In the genomic region with DNA sequence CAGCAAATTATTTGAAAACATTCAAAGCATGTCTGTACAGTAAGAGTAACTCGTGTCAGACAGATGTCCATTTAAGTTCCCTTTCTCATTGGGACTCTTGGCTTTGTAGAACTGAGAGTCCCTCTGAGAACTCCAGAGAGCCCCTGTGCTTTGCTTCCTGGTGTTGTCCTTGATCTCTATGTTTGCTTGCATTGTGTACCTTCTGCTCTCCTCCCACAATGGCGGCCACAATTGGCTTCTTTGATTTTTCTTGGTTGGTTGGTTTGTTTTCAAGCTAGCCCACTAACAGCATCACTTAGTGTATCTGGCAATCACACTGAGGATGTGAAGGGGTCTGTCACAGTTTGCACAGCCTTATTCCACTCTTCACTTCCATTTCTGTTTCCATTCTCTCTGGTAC, we compare ENCODE assay signal across 36 cellular contexts. TPM values are rescaled to one million over a fixed set of nuclear protein-coding genes. Genes with fewer than 3 reads are reported as not detected.
"Had no signal": no experiment of that assay in that cellular context is flagged by ENCODE, and none has a peak within 500 bp of the region (broad histone marks: within the 10 kb centered on the region; RNA-seq: fewer than 3 reads in every experiment).

No MANE protein-coding gene starts in this region.

- ATAC-seq: effector memory CD8-positive, alpha-beta T cell; esophagus mucosa; gastrocnemius medialis; left colon; left lobe of liver; left ventricle myocardium superior; lower lobe of right lung had no signal

- H3K4me2 ChIP-seq: hepatocyte had no signal

- H3K4me3 ChIP-seq: colonic mucosa, esophagus squamous epithelium, gastrocnemius medialis, hepatocyte, lower lobe of right lung had no signal

- H3K27me3 ChIP-seq: colonic mucosa, gastrocnemius medialis had no signal

- H3K4me1 ChIP-seq: colonic mucosa, esophagus squamous epithelium, lower lobe of right lung had no signal

- H3K9me3 ChIP-seq: colonic mucosa, esophagus squamous epithelium, gastrocnemius medialis, lower lobe of right lung had no signal

- H3K79me2 ChIP-seq: hepatocyte had no signal

- H3K36me3 ChIP-seq: colonic mucosa, esophagus squamous epithelium, gastrocnemius medialis, lower lobe of right lung had no signal

- H3K27ac ChIP-seq: colonic mucosa, epithelial cell of prostate, esophagus squamous epithelium, hepatocyte, lower lobe of right lung had no signal

- FAIRE-seq: endometrium, kidney had no signal

- H2AFZ ChIP-seq: hepatocyte had no signal

- DNase-seq: cerebellar nuclear complex; colonic mucosa; cortex of kidney; effector CD8-positive, alpha-beta T cell; effector memory CD8-positive, alpha-beta T cell; endodermal cell; erythroblast; esophagus squamous epithelium; foreskin fibroblast; foreskin melanocyte; gastrocnemius medialis; glutamatergic neuron; head of caudate nucleus; hypothalamus; immature natural killer cell; islet precursor cell; kidney; kidney glomerular epithelial cell; left colon; left ventricle myocardium superior; lower lobe of right lung; mesenchymal stem cell had no signal

RNA-seq across cellular contexts. Expression of gene ASB18, which starts 15.1 kb away (rescaled TPM):
- total RNA-seq: chondrocyte, colonic mucosa, dermis microvascular lymphatic vessel endothelial cell, endodermal cell, esophagus mucosa, esophagus squamous epithelium, glomerular endothelial cell, hepatocyte, kidney, left colon, left lobe of liver, lower leg skin, lower lobe of right lung, lung microvascular endothelial cell, mesenteric fat pad, mesothelial cell of epicardium, mononuclear cell, mucosa of gallbladder had no signal
- polyA plus RNA-seq: hepatocyte, immature natural killer cell had no signal
